In genomic region chr18:45974088-45974536, GRCh38 we compare ENCODE assay signal across 8 cellular contexts. TPM values are rescaled to one million over a fixed set of nuclear protein-coding genes. Genes with fewer than 3 reads are reported as not detected.
A peak's percentile ranks its signal among the peaks of the same experiment; 100 is the strongest.
DNase-seq lines count a peak whose midpoint lies in the region; ATAC-seq and TF ChIP-seq lines count a peak whose summit lies in the region.

No MANE protein-coding gene starts in this region.

- no TSS peak for BruUV-seq in A673 (replicated peaks; lab: Mats Ljungman, UMichigan)

- WGBS in smooth muscle cell (ENCODE audit: low lambda C conversion rate): 58% methylated on average over 5 of the region's 5 CpGs

- POLR2A ChIA-PET in A673 (lab: Charles Lee; ENCODE audit: low non-redundant PET): no interaction called here

- intact Hi-C loops in A673 (cut with micrococcal nuclease; ENCODE audit: unreplicated experiment): loop anchor here (2.0 to 5.0 kb wide), 3 partner anchors 98 to 307 kb away; partner anchors contain the start of gene PSTPIP2

- H3K79me2 ChIP-seq in smooth muscle cell (ENCODE audit: low read depth): no peaks in the 10 kb centered on the region

- H3K9me3 ChIP-seq in A673 (ENCODE audit: low read depth, low read length, poor library complexity, severe bottlenecking): no peaks in the 10 kb centered on the region
- H3K9me3 ChIP-seq in smooth muscle cell (replicated peaks; ENCODE audit: low read depth): no peaks in the 10 kb centered on the region

- no peaks in the 10 kb centered on the region for H3K36me3 ChIP-seq in A673 (ENCODE audit: insufficient read depth, low read length, poor library complexity, severe bottlenecking)
- H3K36me3 ChIP-seq in smooth muscle cell (ENCODE audit: low read depth): no peaks in the 10 kb centered on the region

- no peak overlapping the region for H3K27ac ChIP-seq in A673 (ENCODE audit: low read depth, low read length, poor library complexity, severe bottlenecking)
- H3K27ac ChIP-seq in smooth muscle cell (ENCODE audit: low read depth): no peak overlapping the region

- TF ChIP-seq CTCF in A673 (conservative IDR thresholded peaks at IDR 0.05; ENCODE audit: low read depth, low read length): peak; percentile 81
- TF ChIP-seq CTCF in smooth muscle cell (IDR thresholded peaks at IDR 0.05; ENCODE audit: borderline replicate concordance, insufficient read depth, poor library complexity, severe bottlenecking): peak; percentile 84

- no peak overlapping the region for H3K4me2 ChIP-seq in smooth muscle cell

- ATAC-seq in GM18867 (IDR thresholded peaks at IDR 0.05; ENCODE audit: unreplicated experiment) (peak; percentile 74), HG03521 (IDR thresholded peaks at IDR 0.05; ENCODE audit: unreplicated experiment) (no peak)

- no peak overlapping the region for H2AFZ ChIP-seq in smooth muscle cell (ENCODE audit: low read depth)

- no peaks in the 10 kb centered on the region for H4K20me1 ChIP-seq in smooth muscle cell (ENCODE audit: low read depth)

- peak; percentile 82 for DNase-seq in A673 (ENCODE audit: low spot score)
- peak; percentile 62 for DNase-seq in NCI-H2029 (lab: John Stamatoyannopoulos, UW)
- DNase-seq in T-helper 2 cell: peak in 4 of 5 experiments; percentile 35 to 80 (median 44)
- DNase-seq in astrocyte of the hippocampus (ENCODE audit: low read depth, low spot score): peak; percentile 76
- peak; percentile 18 to 75 for DNase-seq in hippocampal formation (lab: John Stamatoyannopoulos, UW)
- DNase-seq in smooth muscle cell (lab: John Stamatoyannopoulos, UW; ENCODE audit: unreplicated experiment): no peak

- no peak overlapping the region for H3K9ac ChIP-seq in smooth muscle cell (ENCODE audit: low read depth)

- CTCF ChIA-PET in A673 (lab: Charles Lee): no interaction called here

- H3K4me3 ChIP-seq in A673 (ENCODE audit: low read depth, low read length, poor library complexity, severe bottlenecking): no peak overlapping the region
- no peak overlapping the region for H3K4me3 ChIP-seq in smooth muscle cell

- H3K27me3 ChIP-seq in A673 (replicated peaks; ENCODE audit: insufficient read depth, low read depth, low read length, poor library complexity) (no peaks in the 10 kb centered on the region), smooth muscle cell (ENCODE audit: low read depth) (no peaks in the 10 kb centered on the region)

- H3K4me1 ChIP-seq in A673 (ENCODE audit: insufficient read depth, low read length, poor library complexity, severe bottlenecking) (no peaks in the 10 kb centered on the region), smooth muscle cell (ENCODE audit: low read depth) (no peaks in the 10 kb centered on the region)

- H3F3A ChIP-seq in smooth muscle cell (ENCODE audit: low read depth): no peaks in the 10 kb centered on the region

RNA-seq across cellular contexts. Expression of gene EPG5, which starts 7.0 kb away (rescaled TPM):
- total RNA-seq in A673 (2021) (15.2 and 16.7 TPM in 2 replicates), smooth muscle cell (18.5 and 20.8 TPM in 2 replicates)
- 2.7 and 4.0 TPM in 2 replicates for polyA plus RNA-seq in smooth muscle cell
